ENCODE assay signal across 1 cellular context in the genomic region with DNA sequence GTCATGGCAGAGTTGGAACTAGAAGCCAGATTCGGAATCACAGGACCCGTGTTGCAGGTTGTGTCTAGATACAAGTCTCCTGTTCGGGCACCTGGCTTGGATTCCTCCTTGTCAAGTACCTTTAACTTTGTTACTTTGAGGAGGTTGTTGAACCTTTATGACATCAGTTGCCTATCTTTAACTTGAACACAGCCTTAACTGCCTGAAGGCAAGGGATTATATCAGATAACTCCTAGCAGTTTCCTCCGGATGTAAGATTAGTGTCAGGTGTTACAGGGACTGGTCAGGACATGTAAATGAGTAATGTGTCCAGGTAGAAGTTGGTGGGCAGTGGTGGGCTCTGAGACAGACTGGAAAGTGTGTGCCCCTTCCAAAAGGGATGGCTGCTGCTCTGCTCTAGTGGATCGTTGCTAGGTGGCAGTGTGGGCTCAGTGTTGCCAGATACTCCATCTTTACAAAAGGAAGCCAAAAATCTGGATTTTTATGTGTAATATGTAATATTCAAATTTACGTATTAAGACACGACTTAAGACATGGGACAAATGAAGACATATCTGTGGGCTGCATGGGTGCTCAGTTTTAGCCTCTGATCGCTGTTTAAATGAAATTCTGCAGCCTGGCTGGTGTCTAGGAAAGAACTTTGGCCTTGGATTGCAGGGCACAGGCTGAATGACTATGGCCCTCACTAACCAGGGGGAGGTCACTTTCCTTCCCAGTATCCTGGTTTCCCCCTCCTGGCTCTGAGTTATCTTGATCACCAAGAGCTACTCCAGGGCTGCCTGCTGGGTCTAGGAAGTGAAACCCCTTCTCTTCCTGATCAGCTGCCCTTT.
TF ChIP-seq lines count a peak whose summit lies in the region.

No MANE protein-coding gene starts in this region.

TF ChIP-seq in H1, 55 proteins besides CTCF, POLR2A, EP300 and RAD21 (continued from another document):
- TF ChIP-seq CHD7 (IDR thresholded peaks at IDR 0.05; ENCODE audit: insufficient replicate concordance, low read length) (no peak), PHF8 (conservative IDR thresholded peaks at IDR 0.05; ENCODE audit: low read depth, low read length) (no peak), TCF12 (IDR thresholded peaks at IDR 0.05; ENCODE audit: low read depth, low read length) (no peak), KDM1A (IDR thresholded peaks at IDR 0.05; ENCODE audit: borderline replicate concordance, low read length) (no peak), EZH2 (IDR thresholded peaks at IDR 0.05; ENCODE audit: low read depth, low read length, severe bottlenecking) (no peak), HDAC2 (IDR thresholded peaks at IDR 0.05; ENCODE audit: borderline replicate concordance in 1 of 2, low read depth in 2 of 2, low read length in 2 of 2) (no peak), SIRT6 (IDR thresholded peaks at IDR 0.05; ENCODE audit: low read length) (no peak), MAFK (IDR thresholded peaks at IDR 0.05; ENCODE audit: low read depth, low read length) (no peak), ZNF274 (IDR thresholded peaks at IDR 0.05; ENCODE audit: borderline replicate concordance, extremely low read depth, low read length) (no peak), CBX5 (IDR thresholded peaks at IDR 0.05; ENCODE audit: low read depth, low read length) (no peak), CBX8 (IDR thresholded peaks at IDR 0.05; ENCODE audit: borderline replicate concordance, low read depth, low read length) (no peak), FOSL1 (IDR thresholded peaks at IDR 0.05; ENCODE audit: insufficient read depth, low read depth, low read length) (no peak)
TF ChIP-seq in H1: peak in this region for 0.
